In the genomic region with DNA sequence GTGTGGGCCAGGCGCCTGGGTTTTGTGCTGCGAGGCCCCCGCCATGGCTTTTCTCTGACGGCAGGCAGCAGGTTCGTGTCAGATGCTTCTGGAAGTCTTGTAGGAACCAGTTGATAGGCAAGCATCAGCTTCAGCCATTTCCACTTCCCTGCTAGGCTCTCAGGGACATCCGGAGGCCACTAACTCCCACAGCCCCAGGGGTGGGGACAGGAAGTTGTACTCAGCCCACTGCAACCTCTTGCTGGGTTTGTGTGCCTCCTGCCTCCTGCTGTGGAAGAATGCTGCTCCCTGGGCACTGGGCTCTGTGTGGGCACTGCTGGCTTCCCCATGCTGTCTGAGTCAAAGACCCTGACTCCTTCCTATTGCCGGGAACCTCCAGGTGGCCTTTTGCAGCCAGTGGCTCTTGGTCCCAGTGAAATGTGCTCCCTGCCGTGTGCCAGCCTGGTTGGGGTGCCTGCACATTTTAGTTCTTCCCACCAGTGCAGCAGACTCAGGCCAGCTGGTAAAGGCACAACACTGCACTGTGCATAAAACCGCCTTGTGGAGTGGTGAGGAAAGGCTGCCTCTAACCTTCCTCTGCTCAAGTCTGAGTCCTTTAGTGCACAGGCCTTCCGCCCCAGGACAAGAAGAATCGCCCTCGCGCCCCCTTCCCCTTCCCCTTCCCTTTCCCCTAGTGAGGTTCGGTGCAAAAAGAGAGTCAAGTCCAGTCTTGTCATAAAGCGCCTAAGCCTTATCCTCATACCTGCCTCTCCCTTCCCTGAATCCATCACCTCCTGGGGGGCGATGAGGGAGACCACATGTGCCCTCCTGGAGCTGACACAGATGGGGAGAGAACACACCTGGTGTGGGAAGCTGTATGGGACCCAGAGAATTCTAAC, we compare ENCODE assay signal across 8 cellular contexts. TPM values are rescaled to one million over a fixed set of nuclear protein-coding genes. Genes with fewer than 3 reads are reported as not detected.
A peak's percentile ranks its signal among the peaks of the same experiment; 100 is the strongest.
DNase-seq lines count a peak whose midpoint lies in the region; ATAC-seq and TF ChIP-seq lines count a peak whose summit lies in the region.

No MANE protein-coding gene starts in this region.

- H3K36me3 Mint-ChIP-seq in H9 (ENCODE audit: insufficient read depth in 1 of 3, low read depth in 3 of 3) (peaks cover 21 to 33% (median 23%) of the 10 kb centered on the region in 3 experiments; a peak in 6 of 7 replicates), T-helper 17 cell (ENCODE audit: low read depth) (no peaks in the 10 kb centered on the region)

- ATAC-seq in T-helper 17 cell (no peak), left ventricle myocardium superior (peak; percentile 75), GM19324 (IDR thresholded peaks at IDR 0.05; ENCODE audit: low FRiP score, unreplicated experiment) (no peak)

- H3K79me2 ChIP-seq in DOHH2 (ENCODE audit: control insufficient read depth, low read length) (no peaks in the 10 kb centered on the region), H9 (ENCODE audit: insufficient read depth, low read length) (0 out of 2 replicates have a peak, but pooled peaks cover 1% of the 10 kb centered on the region)

- H3F3A ChIP-seq in DOHH2 (ENCODE audit: control insufficient read depth, insufficient read depth): no peaks in the 10 kb centered on the region

- no peak overlapping the region for H3T11ph ChIP-seq in H9 (ENCODE audit: low read length)

- no peak for TF ChIP-seq CTCF in DOHH2 (IDR thresholded peaks at IDR 0.05; ENCODE audit: low read depth, low read length, poor library complexity, severe bottlenecking)
- no peak for TF ChIP-seq CTCF in H9 (conservative IDR thresholded peaks at IDR 0.05)
- TF ChIP-seq CTCF in thyroid gland (IDR thresholded peaks at IDR 0.05): no peak

- no peak overlapping the region for H2AFZ ChIP-seq in H9 (ENCODE audit: low read length)

- peaks cover 24% of the 10 kb centered on the region for H3K4me1 ChIP-seq in DOHH2 (ENCODE audit: control insufficient read depth, low read length)
- peaks cover 17% of the 10 kb centered on the region; the same call in 1 of the 2 replicates for H3K4me1 ChIP-seq in H9 (ENCODE audit: insufficient read depth, low read length)
- peaks cover 41 to 55% of the 10 kb centered on the region in 2 donors for H3K4me1 ChIP-seq in thyroid gland

- H3K23ac ChIP-seq in H9 (ENCODE audit: insufficient read length, low read depth, low read length): no peak overlapping the region

- no peak overlapping the region for H3K56ac ChIP-seq in H9 (ENCODE audit: insufficient read length, low read depth, low read length)

- H2BK5ac ChIP-seq in H9 (ENCODE audit: insufficient read length, low read length): no peak overlapping the region

- H4K20me1 ChIP-seq in DOHH2 (ENCODE audit: control insufficient read depth, insufficient read depth, low read depth, low read length) (no peaks in the 10 kb centered on the region), H9 (ENCODE audit: control insufficient read depth, insufficient read depth, insufficient read length) (peaks cover 3% of the 10 kb centered on the region)

- H4K5ac ChIP-seq in H9 (ENCODE audit: insufficient read length, low read depth, low read length): no peak overlapping the region

- TF ChIP-seq POLR2A in thyroid gland (IDR thresholded peaks at IDR 0.05): no peak

- H3K18ac ChIP-seq in H9 (ENCODE audit: insufficient read length, low read depth, low read length): no peak overlapping the region

- no peaks in the 10 kb centered on the region for H3K27me3 ChIP-seq in DOHH2 (ENCODE audit: control insufficient read depth, low read length)
- H3K27me3 ChIP-seq in H9 (ENCODE audit: insufficient read depth, low read length): no peaks in the 10 kb centered on the region
- H3K27me3 ChIP-seq in thyroid gland: no peaks in the 10 kb centered on the region

- H3K4me3 Mint-ChIP-seq in H9 (peak overlapping the region in 1 of 2 experiments; percentile 26; a peak in 1 of 5 replicates), T-helper 17 cell (peak overlapping the region; percentile 80)

- H3K14ac ChIP-seq in H9 (ENCODE audit: insufficient read depth, low read length): peak overlapping the region; percentile 45; the same call in 1 of the 2 replicates

- H3K23me2 ChIP-seq in H9 (ENCODE audit: insufficient read length, low read depth, low read length, poor library complexity, severe bottlenecking): no peaks in the 10 kb centered on the region

- H3K27ac ChIP-seq in DOHH2 (ENCODE audit: low read depth, low read length) (no peak overlapping the region), H9 (ENCODE audit: insufficient read length, low read depth, low read length) (no peak overlapping the region), thyroid gland (peak overlapping the region; percentile 71 to 86 (median 82))

- H2BK20ac ChIP-seq in H9 (ENCODE audit: low read depth, low read length, poor library complexity, severe bottlenecking): no peak overlapping the region

- H2BK15ac ChIP-seq in H9 (ENCODE audit: low read depth, low read length): no peak overlapping the region

- H2AK5ac ChIP-seq in H9 (ENCODE audit: insufficient read length, low read length): no peak overlapping the region

- intact Hi-C loops in left ventricle myocardium superior (cut with micrococcal nuclease) (no loop called here), thyroid gland (cut with DNase I) (no loop called here)

- no peak overlapping the region for H4K8ac ChIP-seq in H9 (replicated peaks; ENCODE audit: insufficient read length, low read depth, low read length)

- CTCF ChIA-PET in HEK293T (lab: Yijun Ruan, JAX): interaction anchor here (2.0 kb wide), 1 partner anchor 11 kb away, joined by 7 read pairs; no protein-coding TSS in a partner anchor

- 0 out of 2 replicates have a peak overlapping the region, but pooled peaks have one; percentile 15 for H3K4me3 ChIP-seq in DOHH2 (ENCODE audit: low read length)
- no peak overlapping the region for H3K4me3 ChIP-seq in thyroid gland (replicated peaks in 1 of 3)

- no peaks in the 10 kb centered on the region for H3K9me3 ChIP-seq in DOHH2 (ENCODE audit: control insufficient read depth, insufficient read depth, low read length)
- no peaks in the 10 kb centered on the region for H3K9me3 ChIP-seq in H9 (ENCODE audit: control insufficient read depth, low read depth, low read length)
- no peaks in the 10 kb centered on the region for H3K9me3 ChIP-seq in T-helper 17 cell (ENCODE audit: control insufficient read depth, low read length, poor library complexity, severe bottlenecking)
- H3K9me3 ChIP-seq in thyroid gland: no peaks in the 10 kb centered on the region

- H3K27me3 Mint-ChIP-seq in H9 (ENCODE audit: low read depth): no peaks in the 10 kb centered on the region; the same call in 1 of the 2 replicates
- H3K27me3 Mint-ChIP-seq in T-helper 17 cell: no peaks in the 10 kb centered on the region

- H2BK120ac ChIP-seq in H9 (ENCODE audit: low read depth, low read length, poor library complexity, severe bottlenecking): no peak overlapping the region

- DNase-seq in H9 (no peak), T-helper 17 cell (no peak), left ventricle myocardium superior (peak; percentile 53), thyroid gland (no peak), HEK293T (ENCODE audit: extremely low spot score) (no peak), NCI-H1417 treated with DMSO at 0.1 percent for 48 hours (lab: John Stamatoyannopoulos, UW) (no peak)

- H3K79me1 ChIP-seq in H9 (ENCODE audit: insufficient read depth, low read depth, low read length, poor library complexity, severe bottlenecking): no peaks in the 10 kb centered on the region

- H3K4me2 ChIP-seq in DOHH2 (ENCODE audit: low read length) (peak overlapping the region; percentile 52), H9 (ENCODE audit: insufficient read depth, insufficient read length, low read length) (no peak overlapping the region)

- no peaks in the 10 kb centered on the region for H3K9me2 ChIP-seq in DOHH2 (replicated peaks; ENCODE audit: control insufficient read depth, low read length)

- no peaks in the 10 kb centered on the region; a peak in 1 of 5 replicates for H3K9me3 Mint-ChIP-seq in H9

- H3K4me1 Mint-ChIP-seq in H9 (peaks cover 48 to 53% of the 10 kb centered on the region in 2 experiments), T-helper 17 cell (peaks cover 43% of the 10 kb centered on the region)

- no peak overlapping the region for H4K91ac ChIP-seq in H9 (ENCODE audit: insufficient read length, low read depth, low read length)

- H3K36me3 ChIP-seq in DOHH2 (ENCODE audit: control insufficient read depth, low read length) (no peaks in the 10 kb centered on the region), thyroid gland (no peaks in the 10 kb centered on the region)

- WGBS in H9 (ENCODE audit: extremely low coverage, insufficient read length, low lambda C conversion rate): no CpG with 5 or more reads among the region's 16 CpGs
- WGBS in thyroid gland, 2 donors: 80 to 93% methylated on average over 13 to 16 of the region's 16 CpGs

- H3K27ac Mint-ChIP-seq in H9 (peak overlapping the region; percentile 62 to 81 (median 78); a peak in 6 of 7 replicates), T-helper 17 cell (peak overlapping the region; percentile 98)

- H2BK12ac ChIP-seq in H9 (ENCODE audit: insufficient read length, low read depth, low read length): no peak overlapping the region

- H3K9ac ChIP-seq in H9 (ENCODE audit: extremely low read depth, insufficient read length, low read length): no peak overlapping the region

- H3K4ac ChIP-seq in H9 (ENCODE audit: low read depth, low read length): no peak overlapping the region

- POLR2A ChIA-PET in HEK293T (lab: Yijun Ruan, JAX): interaction anchor here (0.6 kb wide), 1 partner anchor 31 kb away, joined by 3 read pairs; no protein-coding TSS in a partner anchor

TF ChIP-seq in HEK293T, 16 proteins besides CTCF, POLR2A, EP300 and RAD21:
- TF ChIP-seq LEF1 (IDR thresholded peaks at IDR 0.05; ENCODE audit: borderline replicate concordance) (no peak), BHLHE40 (IDR thresholded peaks at IDR 0.05; ENCODE audit: borderline replicate concordance) (no peak), SUZ12 (IDR thresholded peaks at IDR 0.05) (no peak), L3MBTL2 (conservative IDR thresholded peaks at IDR 0.05) (no peak), FOXA1 (IDR thresholded peaks at IDR 0.05) (no peak)

RNA-seq across cellular contexts. Expression of a gene that starts 16.6 kb away (rescaled TPM):
- 14.5 and 14.7 TPM in 2 replicates for total RNA-seq in H9 (2021)
- under 1 TPM in 1 of 2 donors, not detected in 1; 0.62 TPM for total RNA-seq in T-helper 17 cell
- total RNA-seq in left ventricle myocardium superior: 83.3 TPM
- 10 to 100 TPM; 10.2 to 41.3 (median 26.3) TPM for total RNA-seq in thyroid gland

RNA-seq across cellular contexts. Expression of a gene that starts 48.3 kb away (rescaled TPM):
- total RNA-seq in H9 (2021) (13.7 and 15.3 TPM in 2 replicates), T-helper 17 cell (10 to 100 TPM; 10.2 to 10.4 TPM), left ventricle myocardium superior (6.7 TPM), thyroid gland (10 to 100 TPM; 16.8 to 43.3 (median 21.1) TPM)

Comparison
In these comparisons a context has a peak if more than half of its experiments do, and no peak if none do; other contexts are left out.
1. H3K27ac ChIP-seq: peak in thyroid gland (3 of 3); none in DOHH2 (single experiment) and H9 (single experiment).